In genomic region chr14:23353433-23353780, GRCh38 we compare ENCODE assay signal across 1 cellular context.
TF ChIP-seq lines count a peak whose summit lies in the region.

No MANE protein-coding gene starts in this region.

TF ChIP-seq in A549, 52 proteins besides CTCF, POLR2A, EP300 and RAD21 (continued from another document):
- TF ChIP-seq ELK1 (IDR thresholded peaks at IDR 0.05; ENCODE audit: low read depth, low read length) (no peak), CHD4 (IDR thresholded peaks at IDR 0.05; ENCODE audit: borderline replicate concordance) (no peak), MYC (IDR thresholded peaks at IDR 0.05; ENCODE audit: borderline replicate concordance, low read length) (no peak), RFX5 (IDR thresholded peaks at IDR 0.05) (no peak), NPAS2 (CRISPR knock-in tag; IDR thresholded peaks at IDR 0.05; ENCODE audit: borderline replicate concordance) (no peak), PHF8 (IDR thresholded peaks at IDR 0.05; ENCODE audit: borderline replicate concordance, low read depth) (no peak)
- TF ChIP-seq, protein P1, sequence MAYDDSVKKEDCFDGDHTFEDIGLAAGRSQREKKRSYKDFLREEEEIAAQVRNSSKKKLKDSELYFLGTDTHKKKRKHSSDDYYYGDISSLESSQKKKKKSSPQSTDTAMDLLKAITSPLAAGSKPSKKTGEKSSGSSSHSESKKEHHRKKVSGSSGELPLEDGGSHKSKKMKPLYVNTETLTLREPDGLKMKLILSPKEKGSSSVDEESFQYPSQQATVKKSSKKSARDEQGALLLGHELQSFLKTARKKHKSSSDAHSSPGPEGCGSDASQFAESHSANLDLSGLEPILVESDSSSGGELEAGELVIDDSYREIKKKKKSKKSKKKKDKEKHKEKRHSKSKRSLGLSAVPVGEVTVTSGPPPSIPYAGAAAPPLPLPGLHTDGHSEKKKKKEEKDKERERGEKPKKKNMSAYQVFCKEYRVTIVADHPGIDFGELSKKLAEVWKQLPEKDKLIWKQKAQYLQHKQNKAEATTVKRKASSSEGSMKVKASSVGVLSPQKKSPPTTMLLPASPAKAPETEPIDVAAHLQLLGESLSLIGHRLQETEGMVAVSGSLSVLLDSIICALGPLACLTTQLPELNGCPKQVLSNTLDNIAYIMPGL (CRISPR knock-in tag; IDR thresholded peaks at IDR 0.05; ENCODE audit: borderline replicate concordance) = no peak
